In genomic region chr16:57146735-57147134, GRCh38 we compare ENCODE assay signal across 10 cellular contexts. TPM values are rescaled to one million over a fixed set of nuclear protein-coding genes. Genes with fewer than 3 reads are reported as not detected.
DNase-seq lines count a peak whose midpoint lies in the region; ATAC-seq and TF ChIP-seq lines count a peak whose summit lies in the region.
"Had no signal": no experiment of that assay in that cellular context is flagged by ENCODE, and none has a peak within 500 bp of the region (broad histone marks: within the 10 kb centered on the region; RNA-seq: fewer than 3 reads in every experiment).

No MANE protein-coding gene starts in this region.

- no peak for DNase-seq in GM12865 (ENCODE audit: low read depth)
- DNase-seq in Karpas-422 = peak; percentile 66
- DNase-seq in chondrocyte (ENCODE audit: low spot score) = no peak
- peak; percentile 49 for DNase-seq in neural progenitor cell (ENCODE audit: low spot score)
- DNase-seq in natural killer cell treated with Interleukin-12 subunit alpha and Interleukin-12 subunit beta and Interleukin-15 and Interleukin-18, amount 100 ng/mL, for 72 hours (ENCODE audit: low spot score) = no peak
- no peak for DNase-seq in GM19240 (ENCODE audit: insufficient read length, low spot score)
- DNase-seq: NCI-H187, tibial artery had no signal

- no peaks in the 10 kb centered on the region for H3K9me3 ChIP-seq in Karpas-422 (ENCODE audit: low read length)
- H3K9me3 ChIP-seq in neural progenitor cell (ENCODE audit: low read depth) = no peaks in the 10 kb centered on the region
- H3K9me3 ChIP-seq: tibial artery had no signal

- no peak for ATAC-seq in natural killer cell treated with Interleukin-12 subunit alpha and Interleukin-12 subunit beta and Interleukin-15 and Interleukin-18, amount 100 ng/mL, for 72 hours
- no peak for ATAC-seq in HG02571 (IDR thresholded peaks at IDR 0.05; ENCODE audit: unreplicated experiment)
- ATAC-seq in GM21423 (IDR thresholded peaks at IDR 0.05; ENCODE audit: unreplicated experiment) = no peak

- H3K27ac Mint-ChIP-seq in chondrocyte (ENCODE audit: unreplicated experiment) (no peak overlapping the region), neural progenitor cell (no peak overlapping the region)
- H3K27ac Mint-ChIP-seq in natural killer cell treated with Interleukin-12 subunit alpha and Interleukin-12 subunit beta and Interleukin-15 and Interleukin-18, amount 100 ng/mL, for 72 hours = no peak overlapping the region

- no peak overlapping the region for H3K9ac ChIP-seq in Karpas-422 (ENCODE audit: low read length)
- H3K9ac ChIP-seq in neural progenitor cell = no peak overlapping the region

- H3K4me1 Mint-ChIP-seq in chondrocyte (ENCODE audit: low read depth) (peaks cover 20% of the 10 kb centered on the region), neural progenitor cell (peaks cover 77% of the 10 kb centered on the region)
- H3K4me1 Mint-ChIP-seq in natural killer cell treated with Interleukin-12 subunit alpha and Interleukin-12 subunit beta and Interleukin-15 and Interleukin-18, amount 100 ng/mL, for 72 hours (ENCODE audit: low read depth in 2 of 2) = peaks cover 9 to 14% of the 10 kb centered on the region in 2 donors

- H4K20me1 ChIP-seq in Karpas-422 (ENCODE audit: insufficient read depth, low read depth, low read length) (no peaks in the 10 kb centered on the region), neural progenitor cell (ENCODE audit: low read depth) (peaks cover 7% of the 10 kb centered on the region)

- H3K27ac ChIP-seq in Karpas-422 (ENCODE audit: low read length) (no peak overlapping the region), neural progenitor cell (no peak overlapping the region)
- H3K27ac ChIP-seq: tibial artery had no signal

- H3K36me3 ChIP-seq in Karpas-422 (ENCODE audit: insufficient read depth, low read length) (no peaks in the 10 kb centered on the region), neural progenitor cell (no peaks in the 10 kb centered on the region)

- peaks cover 22% of the 10 kb centered on the region for H3F3A ChIP-seq in neural progenitor cell (ENCODE audit: low read depth)

- H3K27me3 Mint-ChIP-seq in chondrocyte (ENCODE audit: low read depth) (no peaks in the 10 kb centered on the region), neural progenitor cell (ENCODE audit: insufficient read depth, low read depth) (peaks cover 6% of the 10 kb centered on the region)
- H3K27me3 Mint-ChIP-seq in natural killer cell treated with Interleukin-12 subunit alpha and Interleukin-12 subunit beta and Interleukin-15 and Interleukin-18, amount 100 ng/mL, for 72 hours = no peaks in the 10 kb centered on the region

- H3K4me1 ChIP-seq in Karpas-422 (ENCODE audit: low read length) (peaks cover 10% of the 10 kb centered on the region), neural progenitor cell (peaks cover 34% of the 10 kb centered on the region)

- TF ChIP-seq CTCF in GM12865 (IDR thresholded peaks at IDR 0.05; ENCODE audit: insufficient read depth, low read depth, low read length, missing control alignments) (peak; percentile 3), chondrocyte (IDR thresholded peaks at IDR 0.05) (peak; percentile 46), neural progenitor cell (IDR thresholded peaks at IDR 0.05) (peak; percentile 36)

- no peaks in the 10 kb centered on the region for H3K9me2 ChIP-seq in Karpas-422 (replicated peaks; ENCODE audit: insufficient read depth, low read length)

- no peak overlapping the region for H3K4me3 Mint-ChIP-seq in chondrocyte (ENCODE audit: unreplicated experiment)
- H3K4me3 Mint-ChIP-seq in neural progenitor cell = no peak overlapping the region
- H3K4me3 Mint-ChIP-seq in natural killer cell treated with Interleukin-12 subunit alpha and Interleukin-12 subunit beta and Interleukin-15 and Interleukin-18, amount 100 ng/mL, for 72 hours = no peak overlapping the region

- no peaks in the 10 kb centered on the region for H3K9me3 Mint-ChIP-seq in chondrocyte (ENCODE audit: low read depth)
- no peaks in the 10 kb centered on the region for H3K9me3 Mint-ChIP-seq in neural progenitor cell
- H3K9me3 Mint-ChIP-seq in natural killer cell treated with Interleukin-12 subunit alpha and Interleukin-12 subunit beta and Interleukin-15 and Interleukin-18, amount 100 ng/mL, for 72 hours = no peaks in the 10 kb centered on the region

- no peak overlapping the region for H2AFZ ChIP-seq in Karpas-422 (ENCODE audit: low read length)
- no peak overlapping the region for H2AFZ ChIP-seq in neural progenitor cell (replicated peaks)

- H3K4me3 ChIP-seq in GM12865 (ENCODE audit: low read depth, low read length) = no peak overlapping the region
- H3K4me3 ChIP-seq in Karpas-422 (ENCODE audit: low read length) = no peak overlapping the region
- H3K4me3 ChIP-seq in neural progenitor cell = no peak overlapping the region
- H3K4me3 ChIP-seq: tibial artery had no signal

- H3K4me2 ChIP-seq in Karpas-422 (ENCODE audit: low read depth, low read length, poor library complexity, severe bottlenecking) (no peak overlapping the region), neural progenitor cell (no peak overlapping the region)

- peaks cover 1% of the 10 kb centered on the region for H3K36me3 Mint-ChIP-seq in chondrocyte (ENCODE audit: low read depth)
- H3K36me3 Mint-ChIP-seq in neural progenitor cell = peaks cover 12% of the 10 kb centered on the region
- no peaks in the 10 kb centered on the region for H3K36me3 Mint-ChIP-seq in natural killer cell treated with Interleukin-12 subunit alpha and Interleukin-12 subunit beta and Interleukin-15 and Interleukin-18, amount 100 ng/mL, for 72 hours

- H3K79me2 ChIP-seq in Karpas-422 (ENCODE audit: low read length) (no peaks in the 10 kb centered on the region), neural progenitor cell (ENCODE audit: low read depth) (no peaks in the 10 kb centered on the region)

- H3K27me3 ChIP-seq in Karpas-422 (ENCODE audit: low read length) = no peaks in the 10 kb centered on the region
- H3K27me3 ChIP-seq in neural progenitor cell = no peaks in the 10 kb centered on the region
- H3K27me3 ChIP-seq: tibial artery had no signal

RNA-seq across cellular contexts. Expression of gene PSME3IP1, which starts 39.1 kb away (rescaled TPM):
- 84.0 and 98.4 TPM in 2 replicates for total RNA-seq in Karpas-422 (2014; rRNA removed; shearing (Covaris generic); ENCODE audit: low replicate concordance)
- 51.3 to 65.5 TPM (median 56.8 TPM) in 3 replicates for total RNA-seq in chondrocyte
- total RNA-seq in neural progenitor cell (ENCODE audit: low replicate concordance) = 106 and 184 TPM in 2 replicates
- 100 to 1,000 TPM; 117 to 121 TPM for total RNA-seq in natural killer cell treated with Interleukin-12 subunit alpha and Interleukin-12 subunit beta and Interleukin-15 and Interleukin-18, amount 100 ng/mL, for 72 hours

RNA-seq across cellular contexts. Expression of gene RSPRY1, which starts 39.4 kb away (rescaled TPM):
- total RNA-seq in Karpas-422 (2014; rRNA removed; shearing (Covaris generic); ENCODE audit: low replicate concordance) = 23.7 and 26.4 TPM in 2 replicates
- total RNA-seq in chondrocyte (38.9 to 48.7 TPM (median 42.6 TPM) in 3 replicates), neural progenitor cell (ENCODE audit: low replicate concordance) (46.6 and 49.2 TPM in 2 replicates)
- 10 to 100 TPM; 36.4 to 43.6 TPM for total RNA-seq in natural killer cell treated with Interleukin-12 subunit alpha and Interleukin-12 subunit beta and Interleukin-15 and Interleukin-18, amount 100 ng/mL, for 72 hours

RNA-seq across cellular contexts. Expression of gene CPNE2, which starts 54.4 kb away (rescaled TPM):
- 4.6 and 5.1 TPM in 2 replicates for total RNA-seq in Karpas-422 (2014; rRNA removed; shearing (Covaris generic); ENCODE audit: low replicate concordance)
- 10.0 to 22.3 TPM (median 21.8 TPM) in 3 replicates for total RNA-seq in chondrocyte
- 19.8 and 26.9 TPM in 2 replicates for total RNA-seq in neural progenitor cell (ENCODE audit: low replicate concordance)
- total RNA-seq in natural killer cell treated with Interleukin-12 subunit alpha and Interleukin-12 subunit beta and Interleukin-15 and Interleukin-18, amount 100 ng/mL, for 72 hours = under 1 TPM; 0.50 to 0.95 TPM

Comparison
In these comparisons a context has a peak if more than half of its experiments do, and no peak if none do; other contexts are left out.
1. DNase-seq: peak in Karpas-422 (single experiment) and neural progenitor cell (single experiment); none in GM12865 (single experiment), chondrocyte (single experiment), natural killer cell treated with Interleukin-12 subunit alpha and Interleukin-12 subunit beta and Interleukin-15 and Interleukin-18, amount 100 ng/mL, for 72 hours (single experiment) and GM19240 (single experiment).
2. Peak in every context shown above with its lines, with median percentiles within 50 percentile points of each other: CTCF ChIP-seq.